Comparison of ENCODE assay signal across 32 cellular contexts in genomic region chr2:117123362-117123761, GRCh38.
"Had no signal": no experiment of that assay in that cellular context is flagged by ENCODE, and none has a peak within 500 bp of the region (broad histone marks: within the 10 kb centered on the region; RNA-seq: fewer than 3 reads in every experiment).

No MANE protein-coding gene starts in this region.

- ATAC-seq: activated CD8-positive, alpha-beta T cell treated with anti-CD3 and anti-CD28 coated beads for 36 hours; activated naive CD8-positive, alpha-beta T cell treated with anti-CD3 and anti-CD28 coated beads, Interleukin-2, amount 50 U/mL, for 24 hours; activated T-cell treated with anti-CD3 and anti-CD28 coated beads, Interleukin-2, amount 50 U/mL, for 4 hours; T-helper 17 cell had no signal

- H3K36me3 Mint-ChIP-seq: activated CD4-positive, alpha-beta memory T cell treated with anti-CD3 and anti-CD28 coated beads for 36 hours; activated naive CD4-positive, alpha-beta T cell treated with anti-CD3 and anti-CD28 coated beads, Interleukin-2, amount 10 ng/mL, durations not matched to agents 7 days and 5 days; activated naive CD4-positive, alpha-beta T cell treated with anti-CD3 and anti-CD28 coated beads, Interleukin-2, amount 50 U/mL, for 24 hours; activated naive CD8-positive, alpha-beta T cell; activated naive CD8-positive, alpha-beta T cell treated with anti-CD3 and anti-CD28 coated beads, Interleukin-2, amount 10 ng/mL, durations not matched to agents 7 days and 5 days; brain had no signal

- H3K27me3 ChIP-seq: ascending aorta, cardiac muscle cell had no signal

- H3K4me3 Mint-ChIP-seq: activated B cell treated with CpG ODN at 0.5 μM for 24 hours; activated CD4-positive, alpha-beta memory T cell treated with anti-CD3 and anti-CD28 coated beads for 36 hours; activated CD4-positive, alpha-beta T cell treated with anti-CD3 and anti-CD28 coated beads, Interleukin-2, amount 10 ng/mL, durations not matched to agents 24 days and 14 days; activated CD8-positive, alpha-beta T cell treated with anti-CD3 and anti-CD28 coated beads for 36 hours; activated naive CD4-positive, alpha-beta T cell treated with anti-CD3 and anti-CD28 coated beads, Interleukin-2, amount 10 ng/mL, durations not matched to agents 7 days and 5 days; activated naive CD4-positive, alpha-beta T cell treated with anti-CD3 and anti-CD28 coated beads, Interleukin-2, amount 50 U/mL, for 24 hours; activated naive CD8-positive, alpha-beta T cell; activated naive CD8-positive, alpha-beta T cell treated with anti-CD3 and anti-CD28 coated beads, Interleukin-2, amount 10 ng/mL, durations not matched to agents 7 days and 5 days; activated naive CD8-positive, alpha-beta T cell treated with anti-CD3 and anti-CD28 coated beads, Interleukin-2, amount 50 U/mL, for 24 hours; activated T-cell treated with anti-CD3 and anti-CD28 coated beads, Interleukin-2, amount 50 U/mL, for 4 hours; brain; T-helper 17 cell had no signal

- DNase-seq: activated B cell treated with CpG ODN at 0.5 μM for 24 hours; activated CD4-positive, alpha-beta memory T cell treated with anti-CD3 and anti-CD28 coated beads for 36 hours; activated CD4-positive, alpha-beta T cell treated with anti-CD3 and anti-CD28 coated beads for 4 hours; activated CD4-positive, alpha-beta T cell treated with anti-CD3 and anti-CD28 coated beads, Interleukin-2, amount 10 ng/mL, durations not matched to agents 24 days and 14 days; activated CD4-positive, alpha-beta T cell treated with anti-CD3 and anti-CD28 coated beads, Interleukin-2, amount 50 U/mL, for 1 hour; activated CD4-positive, alpha-beta T cell treated with anti-CD3 and anti-CD28 coated beads, Interleukin-2, amount 50 U/mL, for 4 hours; activated CD4-positive, CD25-positive, alpha-beta regulatory T cell treated with anti-CD3 and anti-CD28 coated beads, Interleukin-2, amount 50 U/mL, for 72 hours; activated CD8-positive, alpha-beta memory T cell treated with anti-CD3 and anti-CD28 coated beads, Interleukin-2, amount 50 U/mL, for 4 hours; activated CD8-positive, alpha-beta T cell treated with anti-CD3 and anti-CD28 coated beads for 36 hours; activated effector memory CD4-positive, alpha-beta T cell treated with Interleukin-2 at 50 U/mL for 16 hours; activated gamma-delta T cell; activated naive CD4-positive, alpha-beta T cell treated with anti-CD3 and anti-CD28 coated beads, Interleukin-2, amount 10 ng/mL, durations not matched to agents 7 days and 5 days; activated naive CD4-positive, alpha-beta T cell treated with Interleukin-2 at 50 U/mL for 16 hours; activated naive CD8-positive, alpha-beta T cell treated with anti-CD3 and anti-CD28 coated beads, Interleukin-2, amount 10 ng/mL, durations not matched to agents 7 days and 5 days; activated naive CD8-positive, alpha-beta T cell treated with anti-CD3 and anti-CD28 coated beads, Interleukin-2, amount 50 U/mL, for 24 hours; activated T-cell treated with anti-CD3 and anti-CD28 coated beads for 4 hours; activated T-cell treated with anti-CD3 and anti-CD28 coated beads, Interleukin-2, amount 50 U/mL, for 1 hour; activated T-cell treated with anti-CD3 and anti-CD28 coated beads, Interleukin-2, amount 50 U/mL, for 4 hours; amygdala; anterior cingulate cortex; central memory CD4-positive, alpha-beta T cell; T-helper 17 cell had no signal

- FAIRE-seq: bronchial epithelial cell, colon, TTC549 had no signal

- H3K4me3 ChIP-seq: ascending aorta, cardiac muscle cell had no signal

- H3K27ac Mint-ChIP-seq: activated B cell treated with CpG ODN at 0.5 μM for 24 hours; activated CD4-positive, alpha-beta memory T cell treated with anti-CD3 and anti-CD28 coated beads for 36 hours; activated CD4-positive, alpha-beta T cell treated with anti-CD3 and anti-CD28 coated beads, Interleukin-2, amount 10 ng/mL, durations not matched to agents 24 days and 14 days; activated CD8-positive, alpha-beta T cell treated with anti-CD3 and anti-CD28 coated beads for 36 hours; activated naive CD4-positive, alpha-beta T cell treated with anti-CD3 and anti-CD28 coated beads, Interleukin-2, amount 10 ng/mL, durations not matched to agents 7 days and 5 days; activated naive CD4-positive, alpha-beta T cell treated with anti-CD3 and anti-CD28 coated beads, Interleukin-2, amount 50 U/mL, for 24 hours; activated naive CD8-positive, alpha-beta T cell; activated naive CD8-positive, alpha-beta T cell treated with anti-CD3 and anti-CD28 coated beads, Interleukin-2, amount 10 ng/mL, durations not matched to agents 7 days and 5 days; activated naive CD8-positive, alpha-beta T cell treated with anti-CD3 and anti-CD28 coated beads, Interleukin-2, amount 50 U/mL, for 24 hours; activated T-helper 2 cell treated with anti-CD3 and anti-CD28 coated beads, Interferon-gamma antibody, Interleukin-2, Interleukin-4, amounts not matched to agents 10 μg/mL and 5 μg/mL and 100 μg/mL, durations not matched to agents 14 hours and 24 hours and 36 hours; brain; T-helper 17 cell had no signal

- H3K4me1 Mint-ChIP-seq: activated B cell treated with CpG ODN at 0.5 μM for 24 hours; activated CD4-positive, alpha-beta T cell treated with anti-CD3 and anti-CD28 coated beads, Interleukin-2, amount 10 ng/mL, durations not matched to agents 24 days and 14 days; activated naive CD4-positive, alpha-beta T cell treated with anti-CD3 and anti-CD28 coated beads, Interleukin-2, amount 10 ng/mL, durations not matched to agents 7 days and 5 days; activated naive CD4-positive, alpha-beta T cell treated with anti-CD3 and anti-CD28 coated beads, Interleukin-2, amount 50 U/mL, for 24 hours; activated naive CD8-positive, alpha-beta T cell treated with anti-CD3 and anti-CD28 coated beads, Interleukin-2, amount 10 ng/mL, durations not matched to agents 7 days and 5 days; activated naive CD8-positive, alpha-beta T cell treated with anti-CD3 and anti-CD28 coated beads, Interleukin-2, amount 50 U/mL, for 24 hours; brain; T-helper 17 cell had no signal

- H3K36me3 ChIP-seq: ascending aorta, cardiac muscle cell had no signal

- H3K9me3 Mint-ChIP-seq: activated CD4-positive, alpha-beta T cell treated with anti-CD3 and anti-CD28 coated beads, Interleukin-2, amount 10 ng/mL, durations not matched to agents 24 days and 14 days; brain had no signal

- H3K27me3 Mint-ChIP-seq: activated B cell treated with CpG ODN at 0.5 μM for 24 hours; activated CD4-positive, alpha-beta memory T cell treated with anti-CD3 and anti-CD28 coated beads for 36 hours; activated CD4-positive, alpha-beta T cell treated with anti-CD3 and anti-CD28 coated beads, Interleukin-2, amount 10 ng/mL, durations not matched to agents 24 days and 14 days; activated CD8-positive, alpha-beta T cell treated with anti-CD3 and anti-CD28 coated beads for 36 hours; activated naive CD4-positive, alpha-beta T cell treated with anti-CD3 and anti-CD28 coated beads, Interleukin-2, amount 10 ng/mL, durations not matched to agents 7 days and 5 days; activated naive CD4-positive, alpha-beta T cell treated with anti-CD3 and anti-CD28 coated beads, Interleukin-2, amount 50 U/mL, for 24 hours; activated naive CD8-positive, alpha-beta T cell; activated naive CD8-positive, alpha-beta T cell treated with anti-CD3 and anti-CD28 coated beads, Interleukin-2, amount 10 ng/mL, durations not matched to agents 7 days and 5 days; activated naive CD8-positive, alpha-beta T cell treated with anti-CD3 and anti-CD28 coated beads, Interleukin-2, amount 50 U/mL, for 24 hours; brain; T-helper 17 cell had no signal

- H3K4me1 ChIP-seq: ascending aorta had no signal

- H3K27ac ChIP-seq: ascending aorta, cardiac muscle cell, VCaP had no signal

- H3K9me3 ChIP-seq: ascending aorta had no signal
